Comparison of ENCODE assay signal across 21 cellular contexts in genomic region chr7:73330772-73331171, GRCh38. TPM values are rescaled to one million over a fixed set of nuclear protein-coding genes. Genes with fewer than 3 reads are reported as not detected.
DNase-seq lines count a peak whose midpoint lies in the region; ATAC-seq and TF ChIP-seq lines count a peak whose summit lies in the region.
"Had no signal": no experiment of that assay in that cellular context is flagged by ENCODE, and none has a peak within 500 bp of the region (broad histone marks: within the 10 kb centered on the region; RNA-seq: fewer than 3 reads in every experiment).

No MANE protein-coding gene starts in this region.

- no peak overlapping the region for H3K4me3 Mint-ChIP-seq in activated CD8-positive, alpha-beta T cell treated with anti-CD3 and anti-CD28 coated beads, Interleukin-2, amount 10 ng/mL, durations not matched to agents 7 days and 5 days
- H3K4me3 Mint-ChIP-seq: CD4-positive, CD25-positive, alpha-beta regulatory T cell had no signal

- no peaks in the 10 kb centered on the region for H3F3A ChIP-seq in MM.1S (ENCODE audit: insufficient read depth, low read length)

- in situ Hi-C loops in G401 (cut with HindIII; ENCODE audit: low sequenced_read_pairs), result no loop called here

- H3K9ac ChIP-seq in MM.1S (ENCODE audit: low read length) (no peak overlapping the region), neuronal stem cell (ENCODE audit: low read depth, low read length, poor library complexity) (no peak overlapping the region)

- no CpG with 5 or more reads among the region's 6 CpGs for WGBS in neuronal stem cell (ENCODE audit: extremely low coverage in 2 of 2, insufficient read length in 2 of 2, insufficient replicate concordance in 1 of 2), 2 donors

- no peak overlapping the region for H3K14ac ChIP-seq in neuronal stem cell (ENCODE audit: low read length)

- H3K9me3 ChIP-seq in MM.1S (replicated peaks; ENCODE audit: insufficient read depth, low read length) (no peaks in the 10 kb centered on the region), neuronal stem cell (replicated peaks in 1 of 2; ENCODE audit: control insufficient read depth in 2 of 2, insufficient read depth in 1 of 2, low read depth in 1 of 2, low read length in 2 of 2) (no peaks in the 10 kb centered on the region), WERI-Rb-1 (ENCODE audit: severe bottlenecking) (no peaks in the 10 kb centered on the region)
- H3K9me3 ChIP-seq: A549, BE2C had no signal

- H2AFZ ChIP-seq in MM.1S (ENCODE audit: low read length) (peak overlapping the region; percentile 65), neuronal stem cell (ENCODE audit: low read length) (peak overlapping the region; percentile 80)

- H3K4me1 Mint-ChIP-seq in activated CD8-positive, alpha-beta T cell treated with anti-CD3 and anti-CD28 coated beads, Interleukin-2, amount 10 ng/mL, durations not matched to agents 7 days and 5 days (ENCODE audit: low read depth), result peaks cover 4% of the 10 kb centered on the region
- H3K4me1 Mint-ChIP-seq: CD4-positive, CD25-positive, alpha-beta regulatory T cell had no signal

- H4K20me1 ChIP-seq in MM.1S (ENCODE audit: insufficient read depth, low read length), result no peaks in the 10 kb centered on the region

- H3K36me3 ChIP-seq in MM.1S (replicated peaks; ENCODE audit: insufficient read depth, low read length), result no peaks in the 10 kb centered on the region
- H3K36me3 ChIP-seq in neuronal stem cell (replicated peaks in 1 of 2; ENCODE audit: control insufficient read depth in 2 of 2, insufficient read depth in 2 of 2, low read length in 2 of 2), result no peaks in the 10 kb centered on the region
- H3K36me3 ChIP-seq in WERI-Rb-1, result no peaks in the 10 kb centered on the region
- H3K36me3 ChIP-seq: BE2C had no signal

- H3K79me1 ChIP-seq in neuronal stem cell (ENCODE audit: low read depth, low read length), result no peaks in the 10 kb centered on the region

- peak overlapping the region; percentile 36; the same call in 1 of the 2 replicates for H3K4me2 ChIP-seq in MM.1S (ENCODE audit: low read depth, low read length)
- no peak overlapping the region for H3K4me2 ChIP-seq in neuronal stem cell (ENCODE audit: insufficient read depth, low read length, poor library complexity, severe bottlenecking)
- H3K4me2 ChIP-seq: A549 had no signal

- TF ChIP-seq CTCF in MM.1S (IDR thresholded peaks at IDR 0.05; ENCODE audit: low read length) (no peak), WERI-Rb-1 (IDR thresholded peaks at IDR 0.05; ENCODE audit: low read depth, low read length) (no peak)

- no peaks in the 10 kb centered on the region for H3K36me3 Mint-ChIP-seq in activated CD8-positive, alpha-beta T cell treated with anti-CD3 and anti-CD28 coated beads, Interleukin-2, amount 10 ng/mL, durations not matched to agents 7 days and 5 days (ENCODE audit: low read depth)
- H3K36me3 Mint-ChIP-seq: CD4-positive, CD25-positive, alpha-beta regulatory T cell had no signal

- H2BK12ac ChIP-seq in neuronal stem cell (ENCODE audit: low read length), result no peak overlapping the region

- no peak overlapping the region for H4K91ac ChIP-seq in neuronal stem cell (ENCODE audit: low read depth, low read length, poor library complexity)

- no peak overlapping the region for H3K27ac ChIP-seq in MM.1S (ENCODE audit: low read length)
- H3K27ac ChIP-seq in neuronal stem cell (replicated peaks; ENCODE audit: low read length), result no peak overlapping the region
- H3K27ac ChIP-seq in WERI-Rb-1, result no peak overlapping the region
- H3K27ac ChIP-seq: A549 had no signal

- H3K23ac ChIP-seq in neuronal stem cell (ENCODE audit: low read depth, low read length, poor library complexity), result no peak overlapping the region

- H3K4me3 ChIP-seq in MM.1S (ENCODE audit: low read length), result no peak overlapping the region
- H3K4me3 ChIP-seq in neuronal stem cell (ENCODE audit: low read length in 2 of 2), result no peak overlapping the region
- H3K4me3 ChIP-seq in WERI-Rb-1 (ENCODE audit: low read depth, low read length), result no peak overlapping the region
- H3K4me3 ChIP-seq: A549 had no signal

- no peaks in the 10 kb centered on the region for H3K79me2 ChIP-seq in MM.1S (ENCODE audit: low read length)

- H3K27me3 ChIP-seq in MM.1S (replicated peaks; ENCODE audit: insufficient read depth, low read length) (no peaks in the 10 kb centered on the region), neuronal stem cell (ENCODE audit: control insufficient read depth in 3 of 3, insufficient read depth in 3 of 3, low read depth in 1 of 3, low read length in 3 of 3) (peaks cover 0 to 10% (median 0%) of the 10 kb centered on the region in 3 experiments), WERI-Rb-1 (ENCODE audit: insufficient read depth, low read depth, severe bottlenecking) (no peaks in the 10 kb centered on the region)
- H3K27me3 ChIP-seq: BE2C had no signal

- H3K18ac ChIP-seq in neuronal stem cell (ENCODE audit: low read length), result no peak overlapping the region

- CTCF ChIA-PET in activated CD8-positive, alpha-beta T cell treated with anti-CD3 and anti-CD28 coated beads, Interleukin-2, amount 10 ng/mL, durations not matched to agents 7 days and 5 days (lab: Charles Lee), result no interaction called here

- no peak overlapping the region for H2BK15ac ChIP-seq in neuronal stem cell (ENCODE audit: low read length)

- DNase-seq in G401 (ENCODE audit: low spot score) (peak; percentile 27), MM.1S (no peak), cerebellum (ENCODE audit: low spot score) (peak; percentile 43), neuronal stem cell (ENCODE audit: low spot score) (no peak), WERI-Rb-1 (no peak)
- no peak for DNase-seq in activated CD8-positive, alpha-beta T cell treated with anti-CD3 and anti-CD28 coated beads, Interleukin-2, amount 10 ng/mL, durations not matched to agents 7 days and 5 days
- DNase-seq: BE2C; CD4-positive, CD25-positive, alpha-beta regulatory T cell; COR-L47; KG1; NCI-H1105; NCI-H2029; NCI-H2171; NCI-H345; NCI-H524; NCI-H774; NK-92 treated with Interleukin-12 subunit alpha and Interleukin-12 subunit beta, amount 100 ng/mL, for 24 hours; SIG-M5 had no signal

- H3K4me1 ChIP-seq in MM.1S (ENCODE audit: low read length), result peaks cover 16% of the 10 kb centered on the region
- peaks cover 0 to 6% of the 10 kb centered on the region in 2 donors for H3K4me1 ChIP-seq in neuronal stem cell (ENCODE audit: control insufficient read depth in 2 of 2, insufficient read depth in 1 of 2, low read depth in 1 of 2, low read length in 2 of 2)
- H3K4me1 ChIP-seq: A549, BE2C had no signal

- ATAC-seq in GM18502 (IDR thresholded peaks at IDR 0.05; ENCODE audit: poor library complexity, unreplicated experiment) (no peak), HG03025 (IDR thresholded peaks at IDR 0.05; ENCODE audit: low FRiP score, unreplicated experiment) (no peak)
- no peak for ATAC-seq in activated CD8-positive, alpha-beta T cell treated with anti-CD3 and anti-CD28 coated beads, Interleukin-2, amount 10 ng/mL, durations not matched to agents 7 days and 5 days

- H3K27ac Mint-ChIP-seq in activated CD8-positive, alpha-beta T cell treated with anti-CD3 and anti-CD28 coated beads, Interleukin-2, amount 10 ng/mL, durations not matched to agents 7 days and 5 days, result no peak overlapping the region
- H3K27ac Mint-ChIP-seq: CD4-positive, CD25-positive, alpha-beta regulatory T cell had no signal

- no peak overlapping the region for H2AK5ac ChIP-seq in neuronal stem cell (ENCODE audit: low read depth, low read length)

- no peaks in the 10 kb centered on the region for H3K9me3 Mint-ChIP-seq in activated CD8-positive, alpha-beta T cell treated with anti-CD3 and anti-CD28 coated beads, Interleukin-2, amount 10 ng/mL, durations not matched to agents 7 days and 5 days (ENCODE audit: insufficient read depth)

- H3K4ac ChIP-seq in neuronal stem cell (ENCODE audit: low read length), result no peak overlapping the region

- H4K8ac ChIP-seq in neuronal stem cell (ENCODE audit: low read depth, low read length), result no peak overlapping the region

- H3K9me2 ChIP-seq in MM.1S (replicated peaks; ENCODE audit: insufficient read depth, low read length), result no peaks in the 10 kb centered on the region

- POLR2A ChIA-PET in activated CD8-positive, alpha-beta T cell treated with anti-CD3 and anti-CD28 coated beads, Interleukin-2, amount 10 ng/mL, durations not matched to agents 7 days and 5 days (lab: Charles Lee), result no interaction called here

- H2BK120ac ChIP-seq in neuronal stem cell (ENCODE audit: low read depth, low read length), result no peak overlapping the region

- H2BK5ac ChIP-seq in neuronal stem cell (ENCODE audit: low read length), result no peak overlapping the region

- peaks cover 3% of the 10 kb centered on the region for H3K27me3 Mint-ChIP-seq in activated CD8-positive, alpha-beta T cell treated with anti-CD3 and anti-CD28 coated beads, Interleukin-2, amount 10 ng/mL, durations not matched to agents 7 days and 5 days (ENCODE audit: low read depth)

RNA-seq across cellular contexts. Expression of gene FKBP6, which starts 2.8 kb away (rescaled TPM):
- total RNA-seq in G401 (2014; rRNA removed; shearing (Covaris generic)), result not detected in 2 replicates
- not detected for total RNA-seq in cerebellum
- polyA plus RNA-seq in neuronal stem cell (2013, experiment 1 of 2), result 0.06 TPM
- 0.03 TPM for polyA plus RNA-seq in neuronal stem cell (2013, experiment 2 of 2)
- not detected for total RNA-seq in activated CD8-positive, alpha-beta T cell treated with anti-CD3 and anti-CD28 coated beads, Interleukin-2, amount 10 ng/mL, durations not matched to agents 7 days and 5 days
- total RNA-seq: CD4-positive, CD25-positive, alpha-beta regulatory T cell had no signal
- polyA plus RNA-seq: CD4-positive, CD25-positive, alpha-beta regulatory T cell had no signal

RNA-seq across cellular contexts. Expression of gene TRIM50, which starts 2.9 kb away (rescaled TPM):
- not detected in 2 replicates for total RNA-seq in G401 (2014; rRNA removed; shearing (Covaris generic))
- not detected for total RNA-seq in cerebellum
- 0.03 TPM for polyA plus RNA-seq in neuronal stem cell (2013, experiment 1 of 2)
- not detected for polyA plus RNA-seq in neuronal stem cell (2013, experiment 2 of 2)
- not detected for total RNA-seq in activated CD8-positive, alpha-beta T cell treated with anti-CD3 and anti-CD28 coated beads, Interleukin-2, amount 10 ng/mL, durations not matched to agents 7 days and 5 days
- total RNA-seq: CD4-positive, CD25-positive, alpha-beta regulatory T cell had no signal
- polyA plus RNA-seq: A549; CD4-positive, CD25-positive, alpha-beta regulatory T cell had no signal

RNA-seq across cellular contexts. Expression of gene NSUN5, which starts 22.1 kb away (rescaled TPM):
- 52.7 and 66.8 TPM in 2 replicates for total RNA-seq in G401 (2014; rRNA removed; shearing (Covaris generic))
- total RNA-seq in cerebellum, result 12.3 TPM
- polyA plus RNA-seq in neuronal stem cell (2013, experiment 1 of 2), result 20.7 TPM
- 20.1 TPM for polyA plus RNA-seq in neuronal stem cell (2013, experiment 2 of 2)
- total RNA-seq in activated CD8-positive, alpha-beta T cell treated with anti-CD3 and anti-CD28 coated beads, Interleukin-2, amount 10 ng/mL, durations not matched to agents 7 days and 5 days, result 10 to 100 TPM; 53.6 to 54.1 TPM

Comparison
In these comparisons a context has a peak if more than half of its experiments do, and no peak if none do; other contexts are left out.
1. DNase-seq: peak in G401 (single experiment) and cerebellum (single experiment); none in MM.1S (single experiment), neuronal stem cell (single experiment), WERI-Rb-1 (single experiment) and activated CD8-positive, alpha-beta T cell treated with anti-CD3 and anti-CD28 coated beads, Interleukin-2, amount 10 ng/mL, durations not matched to agents 7 days and 5 days (single experiment).